Comparison of ENCODE assay signal across 8 cellular contexts in the genomic region with DNA sequence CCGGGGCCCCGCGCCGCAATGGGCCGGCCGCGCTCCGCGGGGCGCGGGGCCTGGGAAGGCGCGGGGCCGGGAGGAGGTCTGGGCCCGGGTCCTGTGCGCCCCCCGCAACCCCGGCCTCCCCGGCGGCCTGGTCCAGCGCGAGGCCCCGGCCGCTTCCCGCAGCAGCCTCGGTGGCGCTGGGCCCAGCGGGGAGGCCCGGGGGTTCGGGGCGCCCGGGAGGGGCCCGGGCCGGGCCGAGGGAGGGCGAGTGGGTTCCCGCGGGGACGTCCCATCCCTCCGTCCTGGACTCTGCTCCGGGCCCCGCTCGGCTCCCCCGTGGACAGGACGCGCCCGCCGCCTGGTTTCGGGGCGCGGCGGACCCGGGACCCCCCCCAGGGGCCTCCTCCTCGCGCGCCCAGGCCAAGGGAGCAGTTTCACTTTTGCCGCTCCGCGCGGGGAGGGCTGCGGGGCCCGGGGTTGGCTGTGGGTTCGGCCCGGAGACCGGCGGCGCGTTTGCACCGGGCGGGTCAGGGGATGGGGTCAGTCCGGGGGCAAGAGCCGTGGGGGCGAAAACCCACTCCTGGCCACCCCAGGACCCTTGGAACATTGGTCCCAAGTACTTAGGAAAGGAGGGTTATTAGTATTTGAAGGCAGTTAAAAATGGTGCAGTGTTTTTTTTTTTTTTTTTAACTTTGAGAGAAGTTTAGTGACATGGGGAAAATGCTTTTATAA. TPM values are rescaled to one million over a fixed set of nuclear protein-coding genes. Genes with fewer than 3 reads are reported as not detected.
DNase-seq lines count a peak whose midpoint lies in the region; ATAC-seq and TF ChIP-seq lines count a peak whose summit lies in the region.

No MANE protein-coding gene starts in this region.

- H3K27me3 ChIP-seq in stomach smooth muscle (ENCODE audit: control insufficient read depth in 1 of 2, insufficient read depth in 2 of 2, low read length in 2 of 2): no peaks in the 10 kb centered on the region

- H3K4me1 Mint-ChIP-seq in endothelial cell (ENCODE audit: unreplicated experiment): peaks cover 4% of the 10 kb centered on the region

- peak overlapping the region; percentile 39 to 55 for H3K9ac ChIP-seq in stomach smooth muscle (ENCODE audit: low read length in 2 of 2)

- peak overlapping the region; percentile 76 for H3K27ac ChIP-seq in stomach smooth muscle (ENCODE audit: low read length)

- no peak overlapping the region for H3K27ac Mint-ChIP-seq in endothelial cell (ENCODE audit: unreplicated experiment)

- peaks cover 26% of the 10 kb centered on the region for H3K4me1 ChIP-seq in stomach smooth muscle (ENCODE audit: control insufficient read depth, insufficient read depth, low read length)

- H3K36me3 Mint-ChIP-seq in endothelial cell (ENCODE audit: low read depth, unreplicated experiment): peaks cover 15% of the 10 kb centered on the region

- no peak for ATAC-seq in HG03469 (IDR thresholded peaks at IDR 0.05; ENCODE audit: unreplicated experiment)

- H3K4me3 Mint-ChIP-seq in endothelial cell (ENCODE audit: unreplicated experiment): peak overlapping the region; percentile 78

- no peak for TF ChIP-seq CTCF in endothelial cell (IDR thresholded peaks at IDR 0.05; ENCODE audit: unreplicated experiment)

- peak; percentile 46 for DNase-seq in EH (ENCODE audit: low read depth)
- peak in 48 of 76 experiments; percentile 16 to 68 (median 44) for DNase-seq in HUDEP-2 (lab: John Stamatoyannopoulos, UW; ENCODE audit: unreplicated experiment in 76 of 76)
- peak; percentile 50 to 52 for DNase-seq in activated CD4-positive, alpha-beta T cell treated with anti-CD3 and anti-CD28 coated beads, Interleukin-2, amount 50 U/mL, for 4 hours
- DNase-seq in endothelial cell (ENCODE audit: low spot score): no peak
- peak; percentile 36 for DNase-seq in mucosa of gallbladder (ENCODE audit: low spot score)
- DNase-seq in AML-193 (lab: John Stamatoyannopoulos, UW): no peak

- H3K9me3 ChIP-seq in stomach smooth muscle (ENCODE audit: control insufficient read depth in 2 of 2, low read length in 2 of 2): no peaks in the 10 kb centered on the region

- H3K9me3 Mint-ChIP-seq in endothelial cell (ENCODE audit: unreplicated experiment): no peaks in the 10 kb centered on the region

- H3K4me3 ChIP-seq in stomach smooth muscle (ENCODE audit: low read length in 2 of 2): peak overlapping the region; percentile 72 to 73

- no peaks in the 10 kb centered on the region for H3K36me3 ChIP-seq in stomach smooth muscle (ENCODE audit: control insufficient read depth in 2 of 2, insufficient read depth in 2 of 2, low read length in 2 of 2)

- H3K27me3 Mint-ChIP-seq in endothelial cell (ENCODE audit: unreplicated experiment): peaks cover 8% of the 10 kb centered on the region

RNA-seq across cellular contexts. Expression of gene AGPAT3, which starts 0.6 kb away (rescaled TPM):
- total RNA-seq in endothelial cell (ENCODE audit: unreplicated experiment): 22.6 TPM
- 107 TPM for total RNA-seq in mucosa of gallbladder

Comparison
In these comparisons a context has a peak if more than half of its experiments do, and no peak if none do; other contexts are left out.
1. DNase-seq: peak in EH (single experiment), HUDEP-2 (48 of 76), activated CD4-positive, alpha-beta T cell treated with anti-CD3 and anti-CD28 coated beads, Interleukin-2, amount 50 U/mL, for 4 hours (2 of 2) and mucosa of gallbladder (single experiment); none in endothelial cell (single experiment) and AML-193 (0 of 2).